ENCODE assay signal across 11 cellular contexts in the genomic region with DNA sequence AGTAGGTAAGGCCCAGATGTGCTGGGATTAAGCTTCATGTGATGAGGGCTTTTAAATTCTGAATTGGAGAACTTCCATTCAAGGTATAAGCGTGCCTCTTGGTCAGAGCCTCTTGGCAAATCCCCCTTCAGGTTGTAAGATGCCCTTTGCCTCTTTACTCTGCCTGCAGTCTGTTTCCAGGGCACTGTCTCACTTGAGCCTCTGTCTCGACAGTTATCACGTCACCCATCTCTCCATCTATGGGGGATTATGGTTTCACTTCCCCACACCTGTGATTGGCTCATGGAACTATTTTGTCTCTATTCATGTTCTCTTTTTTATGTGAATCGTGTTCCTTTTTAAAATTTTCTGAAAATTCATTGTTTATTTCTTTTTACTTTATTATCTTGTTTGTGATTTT.
DNase-seq lines count a peak whose midpoint lies in the region; ATAC-seq, FAIRE-seq and TF ChIP-seq lines count a peak whose summit lies in the region.
"Had no signal": no experiment of that assay in that cellular context is flagged by ENCODE, and none has a peak within 500 bp of the region (broad histone marks: within the 10 kb centered on the region; RNA-seq: fewer than 3 reads in every experiment).

No MANE protein-coding gene starts in this region.

- H3K36me3 ChIP-seq in brain microvascular endothelial cell (replicated peaks) = no peaks in the 10 kb centered on the region

- no peak overlapping the region for H3K27ac ChIP-seq in brain microvascular endothelial cell

- H3K27ac Mint-ChIP-seq in effector memory CD8-positive, alpha-beta T cell = peak overlapping the region in 1 of 2 donors; percentile 81

- H3K9me3 Mint-ChIP-seq in effector memory CD8-positive, alpha-beta T cell = no peaks in the 10 kb centered on the region

- in situ Hi-C loops in brain microvascular endothelial cell (cut with HindIII; ENCODE audit: low pct_ligation_motif_present, low sequenced_read_pairs) = no loop called here

- peaks cover 35% of the 10 kb centered on the region in 2 donors for H3K4me1 Mint-ChIP-seq in effector memory CD8-positive, alpha-beta T cell (ENCODE audit: low read depth in 2 of 2)

- FAIRE-seq in GM18507 (lab: Jason Lieb, UNC) = peak; percentile 85

- TF ChIP-seq CTCF in brain microvascular endothelial cell (IDR thresholded peaks at IDR 0.05; ENCODE audit: low read depth, low read length, missing control alignments) = no peak

- no peak overlapping the region for H3K4me3 Mint-ChIP-seq in effector memory CD8-positive, alpha-beta T cell

- ATAC-seq in GM21367 (IDR thresholded peaks at IDR 0.05; ENCODE audit: unreplicated experiment) (peak; percentile 55), HG03565 (IDR thresholded peaks at IDR 0.05; ENCODE audit: unreplicated experiment) (peak; percentile 73), GM21515 (IDR thresholded peaks at IDR 0.05; ENCODE audit: unreplicated experiment) (no peak)
- ATAC-seq in effector memory CD8-positive, alpha-beta T cell (replicated peaks) = peak; percentile 61

- no peaks in the 10 kb centered on the region for H3K27me3 ChIP-seq in brain microvascular endothelial cell (replicated peaks)

- peak; percentile 44 for DNase-seq in GM18507 (ENCODE audit: extremely low spot score, insufficient read length, low read depth)
- DNase-seq in effector memory CD8-positive, alpha-beta T cell = no peak
- no peak for DNase-seq in brain microvascular endothelial cell
- no peak for DNase-seq in SHP77 treated with DMSO at 0.1 percent for 48 hours (lab: John Stamatoyannopoulos, UW)
- no peak for DNase-seq in activated CD4-positive, alpha-beta T cell treated with anti-CD3 and anti-CD28 coated beads, Interleukin-2, amount 50 U/mL, for 48 hours
- DNase-seq: cerebellar nuclear complex; NCI-H226; stimulated activated CD4-positive, alpha-beta T cell treated with anti-CD3 and anti-CD28 coated beads, Interleukin-1b, Interleukin-23, amount 100 ng/mL, for 48 hours had no signal

- no peak overlapping the region for H3K4me3 ChIP-seq in brain microvascular endothelial cell (ENCODE audit: low read depth, low read length)

- no peaks in the 10 kb centered on the region for H3K27me3 Mint-ChIP-seq in effector memory CD8-positive, alpha-beta T cell

- peaks cover 68% of the 10 kb centered on the region for H3K36me3 Mint-ChIP-seq in effector memory CD8-positive, alpha-beta T cell (ENCODE audit: insufficient read depth)
